In genomic region chr5:38208782-38209378, GRCh38 we compare ENCODE assay signal across 8 cellular contexts. TPM values are rescaled to one million over a fixed set of nuclear protein-coding genes. Genes with fewer than 3 reads are reported as not detected.
DNase-seq lines count a peak whose midpoint lies in the region; TF ChIP-seq lines count a peak whose summit lies in the region.

No MANE protein-coding gene starts in this region.

- no peak overlapping the region for H3K4me2 ChIP-seq in OCI-LY7 (ENCODE audit: low read length)

- intact Hi-C loops in OCI-LY7 (cut with micrococcal nuclease; ENCODE audit: unreplicated experiment): no loop called here
- intact Hi-C loops in uterus (cut with DNase I; ENCODE audit: low total_unique reads): no loop called here

- CTCF ChIA-PET in OCI-LY7 (lab: Charles Lee; ENCODE audit: unreplicated experiment): no interaction called here

- no peaks in the 10 kb centered on the region for H3K79me2 ChIP-seq in OCI-LY7 (ENCODE audit: insufficient read depth, low read depth, low read length)

- H3K4me1 ChIP-seq in OCI-LY7 (ENCODE audit: insufficient read depth, low read length, poor library complexity, severe bottlenecking) (no peaks in the 10 kb centered on the region), uterus (no peaks in the 10 kb centered on the region)

- H3K27me3 ChIP-seq in uterus: no peaks in the 10 kb centered on the region

- H2AFZ ChIP-seq in OCI-LY7 (ENCODE audit: low read length): no peak overlapping the region

- TF ChIP-seq POLR2A in uterus (IDR thresholded peaks at IDR 0.05): no peak

- TF ChIP-seq CTCF in OCI-LY7 (conservative IDR thresholded peaks at IDR 0.05; ENCODE audit: low read length) (peak; percentile 70), retinal pigment epithelial cell (conservative IDR thresholded peaks at IDR 0.05; ENCODE audit: low read depth, low read length) (peak; percentile 50), uterus (IDR thresholded peaks at IDR 0.05) (no peak)

- POLR2A ChIA-PET in OCI-LY7 (lab: Charles Lee): interaction anchor here (0.6 to 0.7 kb wide), 2 partner anchors 123 to 1169 kb away, joined by 3 read pairs; no protein-coding TSS in a partner anchor

- H3K4me3 ChIP-seq in OCI-LY7 (ENCODE audit: low read depth, low read length, poor library complexity, severe bottlenecking): no peak overlapping the region
- H3K4me3 ChIP-seq in retinal pigment epithelial cell (ENCODE audit: low read length): no peak overlapping the region
- H3K4me3 ChIP-seq in uterus: no peak overlapping the region

- no peaks in the 10 kb centered on the region for H3K36me3 ChIP-seq in OCI-LY7 (ENCODE audit: insufficient read depth, low read length)
- no peaks in the 10 kb centered on the region for H3K36me3 ChIP-seq in uterus

- peak; percentile 77 for DNase-seq in D341Med (ENCODE audit: low spot score)
- peak; percentile 18 for DNase-seq in HS-5 (ENCODE audit: low read depth)
- peak; percentile 16 for DNase-seq in OCI-LY7 (ENCODE audit: low spot score)
- peak; percentile 53 for DNase-seq in fibroblast of peridontal ligament (ENCODE audit: extremely low read depth)
- no peak for DNase-seq in retinal pigment epithelial cell (ENCODE audit: low read depth)
- no peak for DNase-seq in activated CD4-positive, alpha-beta T cell treated with anti-CD3 and anti-CD28 coated beads for 1 hour
- no peak for DNase-seq in uterus
- DNase-seq in NK-92 (lab: John Stamatoyannopoulos, UW; ENCODE audit: unreplicated experiment): no peak

- H4K20me1 ChIP-seq in OCI-LY7 (ENCODE audit: insufficient read depth, low read length): no peaks in the 10 kb centered on the region

- no TSS peak for BruUV-seq in OCI-LY7 (replicated peaks; lab: Mats Ljungman, UMichigan)

- no peak overlapping the region for H3K27ac ChIP-seq in OCI-LY7 (ENCODE audit: low read depth, low read length, poor library complexity, severe bottlenecking)
- no peak overlapping the region for H3K27ac ChIP-seq in uterus

- no peaks in the 10 kb centered on the region for H3K9me2 ChIP-seq in OCI-LY7 (ENCODE audit: insufficient read depth, low read length)

- H3K9me3 ChIP-seq in OCI-LY7 (ENCODE audit: low read length): no peaks in the 10 kb centered on the region
- H3K9me3 ChIP-seq in uterus: no peaks in the 10 kb centered on the region

RNA-seq across cellular contexts. Expression of gene EGFLAM, which starts 49.5 kb away (rescaled TPM):
- not detected in 2 replicates for total RNA-seq in OCI-LY7 (2014; rRNA removed; shearing (Covaris generic))
- total RNA-seq in OCI-LY7 (2022) (not detected in 2 replicates), uterus (10 to 100 TPM in 1 of 4 donors, 1 to 10 TPM in 1, under 1 TPM in 2; 0.26 to 16.8 (median 3.6) TPM)

Comparison
In these comparisons a context has a peak if more than half of its experiments do, and no peak if none do; other contexts are left out.
1. DNase-seq: peak in D341Med (single experiment), HS-5 (single experiment), OCI-LY7 (single experiment) and fibroblast of peridontal ligament (single experiment); none in retinal pigment epithelial cell (single experiment), activated CD4-positive, alpha-beta T cell treated with anti-CD3 and anti-CD28 coated beads for 1 hour (single experiment), uterus (0 of 2) and NK-92 (single experiment).
2. CTCF ChIP-seq: peak in OCI-LY7 (single experiment) and retinal pigment epithelial cell (single experiment); none in uterus (0 of 4).